10 cellular contexts compared by ENCODE assay signal in genomic region chr9:33124716-33125378, GRCh38. TPM values are rescaled to one million over a fixed set of nuclear protein-coding genes. Genes with fewer than 3 reads are reported as not detected.
DNase-seq lines count a peak whose midpoint lies in the region; ATAC-seq and TF ChIP-seq lines count a peak whose summit lies in the region.
"Had no signal": no experiment of that assay in that cellular context is flagged by ENCODE, and none has a peak within 500 bp of the region (broad histone marks: within the 10 kb centered on the region; RNA-seq: fewer than 3 reads in every experiment).

No MANE protein-coding gene starts in this region.

- DNase-seq in activated naive CD4-positive, alpha-beta T cell treated with anti-CD3 and anti-CD28 coated beads for 36 hours: no peak
- DNase-seq in HCT116 (ENCODE audit: low read depth, low spot score): no peak
- no peak for DNase-seq in T-cell
- no peak for DNase-seq in sciatic nerve (ENCODE audit: low spot score)
- DNase-seq in AG08396 (ENCODE audit: low spot score): no peak

- peaks cover 50% of the 10 kb centered on the region for H3K4me1 Mint-ChIP-seq in activated naive CD4-positive, alpha-beta T cell treated with anti-CD3 and anti-CD28 coated beads, Interleukin-2, amount 50 U/mL, for 24 hours
- peaks cover 16% of the 10 kb centered on the region for H3K4me1 Mint-ChIP-seq in activated naive CD4-positive, alpha-beta T cell treated with anti-CD3 and anti-CD28 coated beads for 36 hours (ENCODE audit: low read depth)
- peaks cover 33 to 68% (median 42%) of the 10 kb centered on the region in 3 donors for H3K4me1 Mint-ChIP-seq in T-cell

- no peak for TF ChIP-seq EP300 in gastroesophageal sphincter (IDR thresholded peaks at IDR 0.05)

- CTCF ChIA-PET in activated naive CD4-positive, alpha-beta T cell treated with anti-CD3 and anti-CD28 coated beads for 36 hours (lab: Charles Lee): interaction anchor here (0.9 kb wide), 1 partner anchor 46 kb away, joined by 4 read pairs; no protein-coding TSS in a partner anchor
- CTCF ChIA-PET in HCT116 (lab: Charles Lee): no interaction called here
- CTCF ChIA-PET in T-cell (lab: Charles Lee): interaction anchor here (0.6 to 1.0 kb wide), 3 partner anchors 16 to 101 kb away, joined by 3 read pairs; no protein-coding TSS in a partner anchor

- H3K4me2 ChIP-seq in HCT116 (ENCODE audit: low read length): no peak overlapping the region

- BruUV-seq in HCT116 (replicated peaks; lab: Mats Ljungman, UMichigan): no TSS peak

- H3K36me3 ChIP-seq in HCT116 (ENCODE audit: control insufficient read depth in 1 of 2, insufficient read depth in 2 of 2, low read length in 2 of 2): no peaks in the 10 kb centered on the region
- H3K36me3 ChIP-seq in gastroesophageal sphincter: peaks cover 0 to 79% of the 10 kb centered on the region in 2 donors
- H3K36me3 ChIP-seq: prostate gland had no signal

- TF ChIP-seq CTCF in HCT116 (IDR thresholded peaks at IDR 0.05 in 2 of 3, conservative IDR thresholded peaks at IDR 0.05 in 1 of 3; ENCODE audit: borderline replicate concordance in 1 of 3, insufficient read depth in 1 of 3, low read depth in 2 of 3, low read length in 2 of 3) (peak in 1 of 3 experiments; percentile 21; a peak in 1 of 6 replicates), gastroesophageal sphincter (IDR thresholded peaks at IDR 0.05) (peak in 1 of 4 experiments; percentile 14)

- H3K4me3 ChIP-seq in HCT116 (replicated peaks in 1 of 2; ENCODE audit: low read depth in 1 of 2, low read length in 2 of 2): no peak overlapping the region
- H3K4me3 ChIP-seq in gastroesophageal sphincter: no peak overlapping the region
- H3K4me3 ChIP-seq: prostate gland had no signal

- no peak overlapping the region for H3K9ac ChIP-seq in HCT116 (ENCODE audit: low read length)

- H3K4me1 ChIP-seq in HCT116 (ENCODE audit: control insufficient read depth in 1 of 2, insufficient read depth in 2 of 2, low read length in 2 of 2) (peaks cover 0 to 8% of the 10 kb centered on the region in 2 experiments; a peak in 2 of 4 replicates), gastroesophageal sphincter (peaks cover 0 to 28% (median under 1%) of the 10 kb centered on the region in 3 donors)
- H3K4me1 ChIP-seq: prostate gland had no signal

- H3K27me3 ChIP-seq in HCT116 (ENCODE audit: insufficient read depth, low read length) (no peaks in the 10 kb centered on the region), gastroesophageal sphincter (no peaks in the 10 kb centered on the region)

- H3K9me3 Mint-ChIP-seq in activated naive CD4-positive, alpha-beta T cell treated with anti-CD3 and anti-CD28 coated beads, Interleukin-2, amount 50 U/mL, for 24 hours: no peaks in the 10 kb centered on the region
- no peaks in the 10 kb centered on the region for H3K9me3 Mint-ChIP-seq in activated naive CD4-positive, alpha-beta T cell treated with anti-CD3 and anti-CD28 coated beads for 36 hours
- H3K9me3 Mint-ChIP-seq in T-cell: no peaks in the 10 kb centered on the region

- H3K27me3 Mint-ChIP-seq in activated naive CD4-positive, alpha-beta T cell treated with anti-CD3 and anti-CD28 coated beads, Interleukin-2, amount 50 U/mL, for 24 hours: no peaks in the 10 kb centered on the region
- no peaks in the 10 kb centered on the region for H3K27me3 Mint-ChIP-seq in activated naive CD4-positive, alpha-beta T cell treated with anti-CD3 and anti-CD28 coated beads for 36 hours (ENCODE audit: low read depth)
- H3K27me3 Mint-ChIP-seq in T-cell: no peaks in the 10 kb centered on the region

- TF ChIP-seq POLR2A in HCT116 (IDR thresholded peaks at IDR 0.05; ENCODE audit: borderline replicate concordance, extremely low read depth, insufficient read depth, insufficient read length) (no peak), gastroesophageal sphincter (IDR thresholded peaks at IDR 0.05) (no peak)

- H4K20me1 ChIP-seq in HCT116 (ENCODE audit: insufficient read depth): no peaks in the 10 kb centered on the region

- H3K9me3 ChIP-seq in HCT116 (ENCODE audit: control insufficient read depth in 1 of 2, insufficient read depth in 1 of 2, low read depth in 1 of 2, low read length in 2 of 2) (no peaks in the 10 kb centered on the region), gastroesophageal sphincter (no peaks in the 10 kb centered on the region)
- H3K9me3 ChIP-seq: prostate gland had no signal

- H2AFZ ChIP-seq in HCT116 (ENCODE audit: low read depth, low read length, poor library complexity, severe bottlenecking): no peak overlapping the region

- POLR2A ChIA-PET in HCT116 (lab: Charles Lee) (no interaction called here), T-cell (lab: Charles Lee) (interaction anchor here in 1 of 2 donors (0.7 kb wide), 1 partner anchor 44 kb away, joined by 5 read pairs; no protein-coding TSS in a partner anchor)

- H3K36me3 Mint-ChIP-seq in activated naive CD4-positive, alpha-beta T cell treated with anti-CD3 and anti-CD28 coated beads, Interleukin-2, amount 50 U/mL, for 24 hours: peaks cover 21% of the 10 kb centered on the region
- H3K36me3 Mint-ChIP-seq in activated naive CD4-positive, alpha-beta T cell treated with anti-CD3 and anti-CD28 coated beads for 36 hours (ENCODE audit: low read depth): peaks cover 23% of the 10 kb centered on the region
- H3K36me3 Mint-ChIP-seq in T-cell: peaks cover 64% of the 10 kb centered on the region

- ATAC-seq in HCT116 (no peak), T-cell (replicated peaks in 1 of 4) (peak in 1 of 4 experiments; percentile 34), sciatic nerve (peak; percentile 55), gastroesophageal sphincter (no peak)
- no peak for ATAC-seq in activated CD4-positive, CD25-positive, alpha-beta regulatory T cell treated with anti-CD3 and anti-CD28 coated beads, Interleukin-2, amount 50 U/mL, for 24 hours

- 59 to 67% methylated on average over 6 to 9 of the region's 9 CpGs for WGBS in gastroesophageal sphincter (ENCODE audit: low coverage in 1 of 2), 2 donors

- TF ChIP-seq RAD21 in HCT116 (IDR thresholded peaks at IDR 0.05; ENCODE audit: low read depth): peak; percentile 44; the same call in 1 of the 2 replicates

- H3K27ac ChIP-seq in HCT116 (ENCODE audit: low read depth, low read length) (no peak overlapping the region), gastroesophageal sphincter (no peak overlapping the region)
- H3K27ac ChIP-seq: C4-2B, prostate gland had no signal

- no peaks in the 10 kb centered on the region for H3K9me2 ChIP-seq in HCT116 (ENCODE audit: insufficient read depth)

- intact Hi-C loops in activated naive CD4-positive, alpha-beta T cell treated with anti-CD3 and anti-CD28 coated beads for 36 hours (cut with micrococcal nuclease): no loop called here
- intact Hi-C loops in HCT116 (cut with micrococcal nuclease) (no loop called here), sciatic nerve (cut with DNase I) (no loop called here)

- RAD21 ChIA-PET in HCT116 (lab: Charles Lee; ENCODE audit: low non-redundant PET in 1 of 2, low total read pairs in 2 of 2, uncharacterized antibody in 2 of 2, unreplicated experiment in 2 of 2): no interaction called here

- no peak overlapping the region for H3K4me3 Mint-ChIP-seq in activated naive CD4-positive, alpha-beta T cell treated with anti-CD3 and anti-CD28 coated beads, Interleukin-2, amount 50 U/mL, for 24 hours
- H3K4me3 Mint-ChIP-seq in activated naive CD4-positive, alpha-beta T cell treated with anti-CD3 and anti-CD28 coated beads for 36 hours: no peak overlapping the region
- H3K4me3 Mint-ChIP-seq in T-cell: no peak overlapping the region

- H3K27ac Mint-ChIP-seq in activated naive CD4-positive, alpha-beta T cell treated with anti-CD3 and anti-CD28 coated beads, Interleukin-2, amount 50 U/mL, for 24 hours: peak overlapping the region; percentile 4
- H3K27ac Mint-ChIP-seq in activated naive CD4-positive, alpha-beta T cell treated with anti-CD3 and anti-CD28 coated beads for 36 hours: no peak overlapping the region
- H3K27ac Mint-ChIP-seq in T-cell: peak overlapping the region; percentile 39 to 41

- H3K79me2 ChIP-seq in HCT116 (ENCODE audit: insufficient read depth, low read length): no peaks in the 10 kb centered on the region

TF ChIP-seq in HCT116, 20 proteins besides CTCF, POLR2A, EP300 and RAD21 (continues in another document):
- TF ChIP-seq YY1 (IDR thresholded peaks at IDR 0.05; ENCODE audit: extremely low read depth, insufficient replicate concordance, low read depth, low read length) (no peak), POLR2AphosphoS5 (IDR thresholded peaks at IDR 0.05; ENCODE audit: low read depth, low read length) (no peak), SP1 (IDR thresholded peaks at IDR 0.05; ENCODE audit: low read depth) (no peak)
- TF ChIP-seq, protein P1, sequence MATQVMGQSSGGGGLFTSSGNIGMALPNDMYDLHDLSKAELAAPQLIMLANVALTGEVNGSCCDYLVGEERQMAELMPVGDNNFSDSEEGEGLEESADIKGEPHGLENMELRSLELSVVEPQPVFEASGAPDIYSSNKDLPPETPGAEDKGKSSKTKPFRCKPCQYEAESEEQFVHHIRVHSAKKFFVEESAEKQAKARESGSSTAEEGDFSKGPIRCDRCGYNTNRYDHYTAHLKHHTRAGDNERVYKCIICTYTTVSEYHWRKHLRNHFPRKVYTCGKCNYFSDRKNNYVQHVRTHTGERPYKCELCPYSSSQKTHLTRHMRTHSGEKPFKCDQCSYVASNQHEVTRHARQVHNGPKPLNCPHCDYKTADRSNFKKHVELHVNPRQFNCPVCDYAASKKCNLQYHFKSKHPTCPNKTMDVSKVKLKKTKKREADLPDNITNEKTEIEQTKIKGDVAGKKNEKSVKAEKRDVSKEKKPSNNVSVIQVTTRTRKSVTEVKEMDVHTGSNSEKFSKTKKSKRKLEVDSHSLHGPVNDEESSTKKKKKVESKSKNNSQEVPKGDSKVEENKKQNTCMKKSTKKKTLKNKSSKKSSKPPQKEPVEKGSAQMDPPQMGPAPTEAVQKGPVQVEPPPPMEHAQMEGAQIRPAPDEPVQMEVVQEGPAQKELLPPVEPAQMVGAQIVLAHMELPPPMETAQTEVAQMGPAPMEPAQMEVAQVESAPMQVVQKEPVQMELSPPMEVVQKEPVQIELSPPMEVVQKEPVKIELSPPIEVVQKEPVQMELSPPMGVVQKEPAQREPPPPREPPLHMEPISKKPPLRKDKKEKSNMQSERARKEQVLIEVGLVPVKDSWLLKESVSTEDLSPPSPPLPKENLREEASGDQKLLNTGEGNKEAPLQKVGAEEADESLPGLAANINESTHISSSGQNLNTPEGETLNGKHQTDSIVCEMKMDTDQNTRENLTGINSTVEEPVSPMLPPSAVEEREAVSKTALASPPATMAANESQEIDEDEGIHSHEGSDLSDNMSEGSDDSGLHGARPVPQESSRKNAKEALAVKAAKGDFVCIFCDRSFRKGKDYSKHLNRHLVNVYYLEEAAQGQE (IDR thresholded peaks at IDR 0.05; ENCODE audit: low read depth): no peak

RNA-seq across cellular contexts. Expression of gene B4GALT1, which starts 42.3 kb away (rescaled TPM):
- total RNA-seq in activated naive CD4-positive, alpha-beta T cell treated with anti-CD3 and anti-CD28 coated beads for 36 hours: 10 to 100 TPM; 42.8 to 44.1 TPM
- total RNA-seq in HCT116 (2021; ENCODE audit: unreplicated experiment) (31.4 TPM), T-cell (10 to 100 TPM; 33.2 to 85.3 (median 44.1) TPM), sciatic nerve (85.3 TPM), gastroesophageal sphincter (10 to 100 TPM; 22.9 to 43.3 (median 31.0) TPM)
- 20.3 and 21.6 TPM in 2 replicates for polyA plus RNA-seq in HCT116 (2012)

RNA-seq across cellular contexts. Expression of gene SMU1, which starts 48.4 kb away (rescaled TPM):
- total RNA-seq in activated naive CD4-positive, alpha-beta T cell treated with anti-CD3 and anti-CD28 coated beads for 36 hours: 10 to 100 TPM; 23.7 to 23.9 TPM
- 30.5 TPM for total RNA-seq in HCT116 (2021; ENCODE audit: unreplicated experiment)
- polyA plus RNA-seq in HCT116 (2012): 15.2 and 16.4 TPM in 2 replicates
- total RNA-seq in T-cell: 10 to 100 TPM; 22.6 to 25.5 (median 24.4) TPM
- total RNA-seq in sciatic nerve: 23.8 TPM
- 10 to 100 TPM; 19.7 to 24.2 (median 21.9) TPM for total RNA-seq in gastroesophageal sphincter
